ENCODE assay signal across 8 cellular contexts in the genomic region with DNA sequence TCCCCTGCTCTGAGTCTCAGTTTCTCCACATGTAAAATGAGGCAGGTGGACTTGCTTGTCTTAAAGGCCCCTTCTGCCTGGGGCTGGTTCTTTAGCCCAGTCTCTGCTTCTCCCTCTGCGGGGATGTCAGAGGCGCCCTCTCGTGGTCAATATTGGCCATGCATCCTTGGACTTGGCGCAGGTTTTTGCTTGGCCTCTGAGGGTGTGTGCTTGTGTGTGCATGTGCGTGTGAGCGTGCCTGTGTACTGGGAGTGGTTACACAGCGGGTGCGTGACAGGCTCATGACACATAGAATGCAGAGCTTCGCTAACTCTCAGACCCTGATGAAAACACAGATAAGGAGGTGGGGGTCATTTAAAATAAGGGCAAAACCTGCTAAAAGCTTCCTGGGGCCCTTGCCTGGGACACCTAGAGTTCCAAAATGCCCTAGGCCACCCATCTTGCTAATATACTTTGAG.
DNase-seq lines count a peak whose midpoint lies in the region; ATAC-seq and TF ChIP-seq lines count a peak whose summit lies in the region.

No MANE protein-coding gene starts in this region.

- peak; percentile 62 for ATAC-seq in HG02610 (IDR thresholded peaks at IDR 0.05; ENCODE audit: unreplicated experiment)
- ATAC-seq in esophagus mucosa, result peak; percentile 93
- ATAC-seq in natural killer cell, result peak; percentile 81 to 96 (median 87)
- no peak for ATAC-seq in HG02981 (IDR thresholded peaks at IDR 0.05; ENCODE audit: unreplicated experiment)

- H3K79me2 ChIP-seq in OCI-LY7 (ENCODE audit: insufficient read depth, low read depth, low read length), result no peaks in the 10 kb centered on the region

- H3K9me3 ChIP-seq in OCI-LY7 (ENCODE audit: low read length), result no peaks in the 10 kb centered on the region

- intact Hi-C loops in OCI-LY7 (cut with micrococcal nuclease; ENCODE audit: unreplicated experiment) (no loop called here), natural killer cell (cut with micrococcal nuclease) (no loop called here)

- CTCF ChIA-PET in OCI-LY7 (lab: Charles Lee; ENCODE audit: unreplicated experiment), result no interaction called here

- H3K27me3 Mint-ChIP-seq in natural killer cell (ENCODE audit: low read depth in 2 of 2), result peaks cover 5 to 15% of the 10 kb centered on the region in 2 donors

- H3K27ac Mint-ChIP-seq in natural killer cell, result no peak overlapping the region

- peaks cover 4 to 9% of the 10 kb centered on the region in 2 donors for H3K4me1 Mint-ChIP-seq in natural killer cell

- H3K36me3 Mint-ChIP-seq in natural killer cell, result no peaks in the 10 kb centered on the region

- peaks cover 26% of the 10 kb centered on the region for H3K4me1 ChIP-seq in OCI-LY7 (ENCODE audit: insufficient read depth, low read length, poor library complexity, severe bottlenecking)

- BruUV-seq in OCI-LY7 (replicated peaks; lab: Mats Ljungman, UMichigan), result no TSS peak

- no peak overlapping the region for H3K27ac ChIP-seq in OCI-LY7 (ENCODE audit: low read depth, low read length, poor library complexity, severe bottlenecking)

- no peaks in the 10 kb centered on the region for H3K9me2 ChIP-seq in OCI-LY7 (ENCODE audit: insufficient read depth, low read length)

- H3K36me3 ChIP-seq in OCI-LY7 (ENCODE audit: insufficient read depth, low read length), result no peaks in the 10 kb centered on the region

- no peaks in the 10 kb centered on the region for H4K20me1 ChIP-seq in OCI-LY7 (ENCODE audit: insufficient read depth, low read length)

- H3K4me3 Mint-ChIP-seq in natural killer cell, result no peak overlapping the region

- DNase-seq in DMS53 (lab: John Stamatoyannopoulos, UW), result peak; percentile 78
- peak; percentile 83 for DNase-seq in OCI-LY7 (ENCODE audit: low spot score)
- peak; percentile 73 for DNase-seq in activated T-cell treated with anti-CD3 and anti-CD28 coated beads for 24 hours (ENCODE audit: low read depth)
- DNase-seq in natural killer cell, result peak; percentile 66
- DNase-seq in stimulated activated naive CD4-positive, alpha-beta T cell (lab: John Stamatoyannopoulos, UW), result peak; percentile 21 to 65 (median 50)

- H3K4me2 ChIP-seq in OCI-LY7 (ENCODE audit: low read length), result no peak overlapping the region

- no peak overlapping the region for H3K4me3 ChIP-seq in OCI-LY7 (ENCODE audit: low read depth, low read length, poor library complexity, severe bottlenecking)

- TF ChIP-seq CTCF in OCI-LY7 (conservative IDR thresholded peaks at IDR 0.05; ENCODE audit: low read length), result peak; percentile 95
- TF ChIP-seq CTCF in natural killer cell (IDR thresholded peaks at IDR 0.05), result peak; percentile 82

- no peaks in the 10 kb centered on the region for H3K9me3 Mint-ChIP-seq in natural killer cell

- no peak overlapping the region for H2AFZ ChIP-seq in OCI-LY7 (ENCODE audit: low read length)

- POLR2A ChIA-PET in OCI-LY7 (lab: Charles Lee), result no interaction called here
